8 cellular contexts compared by ENCODE assay signal in genomic region chr4:705278-706082, GRCh38. TPM values are rescaled to one million over a fixed set of nuclear protein-coding genes. Genes with fewer than 3 reads are reported as not detected.
DNase-seq lines count a peak whose midpoint lies in the region; ATAC-seq and TF ChIP-seq lines count a peak whose summit lies in the region.

A gene with protein sequence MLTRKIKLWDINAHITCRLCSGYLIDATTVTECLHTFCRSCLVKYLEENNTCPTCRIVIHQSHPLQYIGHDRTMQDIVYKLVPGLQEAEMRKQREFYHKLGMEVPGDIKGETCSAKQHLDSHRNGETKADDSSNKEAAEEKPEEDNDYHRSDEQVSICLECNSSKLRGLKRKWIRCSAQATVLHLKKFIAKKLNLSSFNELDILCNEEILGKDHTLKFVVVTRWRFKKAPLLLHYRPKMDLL (plus strand): TSS chr4:705832. CDS start chr4:733681, 27,849 bp downstream.

- TF ChIP-seq POLR2A in suprapubic skin (IDR thresholded peaks at IDR 0.05) = peak in 1 of 2 donors; percentile 54

- DNase-seq in GM10248 (ENCODE audit: extremely low spot score) (peak; percentile 100), NCI-H1092 (lab: John Stamatoyannopoulos, UW) (peak; percentile 91), SK-N-SH (peak; percentile 100), germinal center (ENCODE audit: low spot score) (peak; percentile 100), occipital lobe (lab: John Stamatoyannopoulos, UW) (peak; percentile 95), suprapubic skin (ENCODE audit: low spot score in 2 of 2) (peak; percentile 98)
- DNase-seq in activated naive CD4-positive, alpha-beta T cell treated with anti-CD3 and anti-CD28 coated beads, Interleukin-2, amount 50 U/mL, for 16 hours = peak; percentile 97

- peaks cover 3% of the 10 kb centered on the region for H3F3A ChIP-seq in SK-N-SH (replicated peaks; ENCODE audit: insufficient read depth)

- CTCF ChIA-PET in GM10248 (lab: Yijun Ruan, JAX) = no interaction called here
- CTCF ChIA-PET in SK-N-SH (lab: Yijun Ruan, JAX) = interaction anchor here (0.7 kb wide), 1 partner anchor 37 kb away, joined by 3 read pairs; no protein-coding TSS in a partner anchor

- H3K4me2 ChIP-seq in SK-N-SH = peak within 1 kb of the TSS; percentile 98

- H3K4me1 ChIP-seq in SK-N-SH (ENCODE audit: control insufficient read depth in 1 of 2, insufficient read depth in 2 of 2, low read depth in 1 of 2, low read length in 1 of 2) (peaks cover 0 to 25% of the 10 kb centered on the region in 2 experiments; a peak in 2 of 4 replicates), suprapubic skin (peaks cover 57% of the 10 kb centered on the region)

- no peak for TF ChIP-seq EP300 in SK-N-SH (IDR thresholded peaks at IDR 0.05; ENCODE audit: borderline replicate concordance in 1 of 2, low read depth in 1 of 2, low read length in 1 of 2)
- no peak for TF ChIP-seq EP300 in suprapubic skin (IDR thresholded peaks at IDR 0.05)

- H3K36me3 ChIP-seq in SK-N-SH (replicated peaks in 1 of 2; ENCODE audit: control insufficient read depth in 1 of 2, insufficient read depth in 2 of 2, low read length in 1 of 2) (peaks cover 0 to 7% of the 10 kb centered on the region in 2 experiments), suprapubic skin (no peaks in the 10 kb centered on the region)

- peak within 1 kb of the TSS; percentile 78; the same call in 1 of the 2 replicates for H2AFZ ChIP-seq in SK-N-SH (ENCODE audit: low read depth)

- H3K27me3 ChIP-seq in SK-N-SH (ENCODE audit: insufficient read depth) (no peaks in the 10 kb centered on the region), suprapubic skin (no peaks in the 10 kb centered on the region)

- POLR2A ChIA-PET in GM10248 (lab: Yijun Ruan, JAX) = no interaction called here
- POLR2A ChIA-PET in SK-N-SH (lab: Yijun Ruan, JAX) = no interaction called here

- H4K20me1 ChIP-seq in SK-N-SH (ENCODE audit: insufficient read depth) = peaks cover 32% of the 10 kb centered on the region

- H3K4me3 ChIP-seq in SK-N-SH (ENCODE audit: low read depth in 2 of 2, low read length in 1 of 2) = peak within 1 kb of the TSS; percentile 93 to 97
- peak within 1 kb of the TSS; percentile 96 for H3K4me3 ChIP-seq in suprapubic skin

- 4% methylated on average over 30 of the region's 82 CpGs for WGBS in SK-N-SH (ENCODE audit: low lambda C conversion rate)
- WGBS in suprapubic skin = 10% methylated on average over 25 of the region's 82 CpGs

- no peaks in the 10 kb centered on the region for H3K9me3 ChIP-seq in SK-N-SH
- H3K9me3 ChIP-seq in suprapubic skin = no peaks in the 10 kb centered on the region

- peak within 1 kb of the TSS; percentile 100 for H3K9ac ChIP-seq in SK-N-SH

- TF ChIP-seq RAD21 in SK-N-SH (IDR thresholded peaks at IDR 0.05; ENCODE audit: low read length) = no peak

- peak within 1 kb of the TSS; percentile 69 to 87 for H3K27ac ChIP-seq in SK-N-SH (ENCODE audit: low read depth in 2 of 2, low read length in 1 of 2)
- peak within 1 kb of the TSS; percentile 88 for H3K27ac ChIP-seq in suprapubic skin

- H3K79me2 ChIP-seq in SK-N-SH (ENCODE audit: insufficient read depth) = peaks cover 44% of the 10 kb centered on the region

- ATAC-seq in HG02610 (IDR thresholded peaks at IDR 0.05; ENCODE audit: unreplicated experiment) = peak; percentile 89

- TF ChIP-seq CTCF in GM10248 (IDR thresholded peaks at IDR 0.05; ENCODE audit: control extremely low read depth, extremely low read depth, low read depth, missing control alignments) = no peak
- TF ChIP-seq CTCF in SK-N-SH (IDR thresholded peaks at IDR 0.05) = no peak
- TF ChIP-seq CTCF in suprapubic skin (IDR thresholded peaks at IDR 0.05) = no peak

- no peaks in the 10 kb centered on the region for H3K9me2 ChIP-seq in SK-N-SH

TF ChIP-seq in SK-N-SH, 30 proteins besides CTCF, POLR2A, EP300 and RAD21 (continues in another document):
- no peak for TF ChIP-seq GABPA (IDR thresholded peaks at IDR 0.05; ENCODE audit: low read depth)
- peak; percentile 83 for TF ChIP-seq POLR2AphosphoS5 (IDR thresholded peaks at IDR 0.05; ENCODE audit: low read depth, low read length)
- TF ChIP-seq YY1 (IDR thresholded peaks at IDR 0.05; ENCODE audit: low read depth) = no peak
- peak; percentile 22 for TF ChIP-seq MXI1 (IDR thresholded peaks at IDR 0.05; ENCODE audit: low read depth, low read length)
- TF ChIP-seq FOXM1 (IDR thresholded peaks at IDR 0.05; ENCODE audit: low read depth) = no peak
- TF ChIP-seq, protein P1, sequence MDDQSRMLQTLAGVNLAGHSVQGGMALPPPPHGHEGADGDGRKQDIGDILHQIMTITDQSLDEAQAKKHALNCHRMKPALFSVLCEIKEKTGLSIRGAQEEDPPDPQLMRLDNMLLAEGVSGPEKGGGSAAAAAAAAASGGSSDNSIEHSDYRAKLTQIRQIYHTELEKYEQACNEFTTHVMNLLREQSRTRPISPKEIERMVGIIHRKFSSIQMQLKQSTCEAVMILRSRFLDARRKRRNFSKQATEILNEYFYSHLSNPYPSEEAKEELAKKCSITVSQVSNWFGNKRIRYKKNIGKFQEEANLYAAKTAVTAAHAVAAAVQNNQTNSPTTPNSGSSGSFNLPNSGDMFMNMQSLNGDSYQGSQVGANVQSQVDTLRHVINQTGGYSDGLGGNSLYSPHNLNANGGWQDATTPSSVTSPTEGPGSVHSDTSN (IDR thresholded peaks at IDR 0.05) = peak; percentile 79
- TF ChIP-seq JUND (IDR thresholded peaks at IDR 0.05) = no peak
- no peak for TF ChIP-seq SMC3 (IDR thresholded peaks at IDR 0.05; ENCODE audit: low read depth, low read length)
- TF ChIP-seq FOXJ3 (CRISPR knock-in tag; IDR thresholded peaks at IDR 0.05) = no peak
- no peak for TF ChIP-seq ZBTB33 (IDR thresholded peaks at IDR 0.05; ENCODE audit: borderline replicate concordance, low read depth)
- no peak for TF ChIP-seq GATA2 (CRISPR knock-in tag; IDR thresholded peaks at IDR 0.05)
- TF ChIP-seq NFIC (IDR thresholded peaks at IDR 0.05; ENCODE audit: borderline replicate concordance) = no peak
- no peak for TF ChIP-seq USF1 (IDR thresholded peaks at IDR 0.05; ENCODE audit: borderline replicate concordance, low read depth)
- TF ChIP-seq MEF2A (IDR thresholded peaks at IDR 0.05; ENCODE audit: borderline replicate concordance, low read depth) = no peak
- 0 out of 2 replicates have a peak, but pooled peaks have one; percentile 7 for TF ChIP-seq SIN3A (IDR thresholded peaks at IDR 0.05; ENCODE audit: borderline replicate concordance, low read depth, low read length)
- TF ChIP-seq MAX (IDR thresholded peaks at IDR 0.05; ENCODE audit: low read depth) = peak; percentile 32; the same call in 1 of the 2 replicates
- TF ChIP-seq CHD2 (IDR thresholded peaks at IDR 0.05; ENCODE audit: low read length, partially characterized antibody) = no peak
- TF ChIP-seq NRF1 (IDR thresholded peaks at IDR 0.05; ENCODE audit: low read depth, low read length) = peak; percentile 77
- no peak for TF ChIP-seq FOSL2 (IDR thresholded peaks at IDR 0.05; ENCODE audit: borderline replicate concordance, low read depth)
- TF ChIP-seq TEAD4 (IDR thresholded peaks at IDR 0.05; ENCODE audit: borderline replicate concordance, insufficient read depth) = no peak
- TF ChIP-seq ELF1 (IDR thresholded peaks at IDR 0.05) = no peak
- TF ChIP-seq RFX5 (IDR thresholded peaks at IDR 0.05; ENCODE audit: low read length) = no peak
- TF ChIP-seq, protein P2, sequence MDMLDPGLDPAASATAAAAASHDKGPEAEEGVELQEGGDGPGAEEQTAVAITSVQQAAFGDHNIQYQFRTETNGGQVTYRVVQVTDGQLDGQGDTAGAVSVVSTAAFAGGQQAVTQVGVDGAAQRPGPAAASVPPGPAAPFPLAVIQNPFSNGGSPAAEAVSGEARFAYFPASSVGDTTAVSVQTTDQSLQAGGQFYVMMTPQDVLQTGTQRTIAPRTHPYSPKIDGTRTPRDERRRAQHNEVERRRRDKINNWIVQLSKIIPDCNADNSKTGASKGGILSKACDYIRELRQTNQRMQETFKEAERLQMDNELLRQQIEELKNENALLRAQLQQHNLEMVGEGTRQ (IDR thresholded peaks at IDR 0.05; ENCODE audit: borderline replicate concordance, low read depth, low read length) = no peak
- no peak for TF ChIP-seq EZH2phosphoT487 (IDR thresholded peaks at IDR 0.05; ENCODE audit: borderline replicate concordance, low read depth)
- TF ChIP-seq RCOR1 (IDR thresholded peaks at IDR 0.05; ENCODE audit: low read length) = no peak

RNA-seq across cellular contexts. Expression of the gene that starts here (rescaled TPM):
- 44.8 and 47.0 TPM in 2 replicates for polyA plus RNA-seq in SK-N-SH (2012; rRNA removed)
- polyA plus RNA-seq in SK-N-SH (2012; cell fraction: cytosol; rRNA removed) = 19.3 and 28.5 TPM in 2 replicates
- polyA plus RNA-seq in SK-N-SH (2012; cell fraction: nucleus; rRNA removed) = 193 TPM in 2 replicates
- 82.7 TPM for total RNA-seq in occipital lobe
- 100 to 1,000 TPM in 1 of 4 donors, 10 to 100 TPM in 3; 59.7 to 152 (median 71.2) TPM for total RNA-seq in suprapubic skin

Comparison
In these comparisons a context has a peak if more than half of its experiments do, and no peak if none do; other contexts are left out.
1. Peak in every context shown above with its lines: DNase-seq, ATAC-seq, H3K4me3 ChIP-seq and H3K27ac ChIP-seq.